Comparison of ENCODE assay signal across 23 cellular contexts in genomic region chr16:80664798-80665197, GRCh38.
"Had no signal": no experiment of that assay in that cellular context is flagged by ENCODE, and none has a peak within 500 bp of the region (broad histone marks: within the 10 kb centered on the region; RNA-seq: fewer than 3 reads in every experiment).

No MANE protein-coding gene starts in this region.

- H3K9me3 ChIP-seq: prostate gland, vagina had no signal

- ATAC-seq: heart right ventricle; lower lobe of right lung; sciatic nerve; stimulated activated memory B cell treated with anti-CD40 and anti-IgM and Interleukin-4, amounts not matched to agents 10 μg/mL and 1 μg/mL and 100 μg/mL, for 72 hours had no signal

- H3K27me3 ChIP-seq: spleen, tibial artery, upper lobe of left lung, vagina had no signal

- DNase-seq: cortex of kidney; effector memory CD4-positive, alpha-beta T cell; erythroblast; foreskin melanocyte; heart right ventricle; hypothalamus; left ventricle myocardium inferior; lower lobe of right lung; mesenchymal stem cell; midbrain; spleen; stimulated activated CD4-positive, alpha-beta T cell treated with anti-CD3 and anti-CD28 coated beads, Interleukin-15, amount 100 ng/mL, for 24 hours; stimulated activated CD4-positive, alpha-beta T cell treated with anti-CD3 and anti-CD28 coated beads, Interleukin-1b, Interleukin-23, amount 100 ng/mL, for 48 hours; stimulated activated CD4-positive, alpha-beta T cell treated with anti-CD3 and anti-CD28 coated beads, Interleukin-4, amount 100 ng/mL, for 24 hours; tibial artery; upper lobe of left lung had no signal

- H3K9ac ChIP-seq: parathyroid adenoma had no signal

- H3K79me2 ChIP-seq: parathyroid adenoma had no signal

- FAIRE-seq: endometrium, islet of Langerhans had no signal

- H3K36me3 ChIP-seq: heart right ventricle, left ventricle myocardium inferior, lower lobe of right lung, prostate gland, spleen, tibial artery, upper lobe of left lung, vagina had no signal

- H3K4me1 ChIP-seq: heart right ventricle, left ventricle myocardium inferior, lower lobe of right lung, parathyroid adenoma, prostate gland, spleen, tibial artery, upper lobe of left lung, vagina had no signal

- H3K27ac ChIP-seq: heart right ventricle, left ventricle myocardium inferior, lower lobe of right lung, parathyroid adenoma, prostate gland, spleen, tibial artery, upper lobe of left lung, vagina had no signal

- H3K4me3 ChIP-seq: heart right ventricle, left ventricle myocardium inferior, lower lobe of right lung, prostate gland, spleen, tibial artery, upper lobe of left lung, vagina had no signal

- H2AFZ ChIP-seq: parathyroid adenoma had no signal
